10 cellular contexts compared by ENCODE assay signal in the genomic region with DNA sequence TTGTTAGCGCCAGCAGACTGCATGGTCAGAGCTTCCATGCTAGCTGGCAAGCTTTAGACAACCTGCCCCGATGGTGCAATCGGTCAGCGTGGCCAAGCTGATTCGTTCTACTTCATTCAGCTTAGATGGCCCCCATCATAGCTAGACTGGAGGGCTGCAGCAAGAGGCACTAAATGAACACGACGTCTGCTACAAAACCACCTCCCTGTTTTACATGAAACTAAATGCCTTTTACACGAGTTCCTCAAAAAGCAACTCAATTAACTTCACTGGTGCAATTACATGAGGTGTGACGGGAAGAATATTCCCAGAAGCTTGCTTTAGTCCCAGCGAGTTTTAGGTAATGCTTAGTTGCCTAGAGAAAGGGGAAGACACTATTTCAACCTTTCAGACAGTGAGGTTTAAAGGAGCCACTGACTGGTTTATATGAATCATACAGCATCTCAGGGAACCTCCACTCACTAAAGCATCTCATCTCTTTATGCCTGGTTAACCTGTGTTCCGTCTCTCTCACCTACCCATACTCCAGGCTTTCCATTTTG. TPM values are rescaled to one million over a fixed set of nuclear protein-coding genes. Genes with fewer than 3 reads are reported as not detected.
DNase-seq lines count a peak whose midpoint lies in the region; ATAC-seq and TF ChIP-seq lines count a peak whose summit lies in the region.
"Had no signal": no experiment of that assay in that cellular context is flagged by ENCODE, and none has a peak within 500 bp of the region (broad histone marks: within the 10 kb centered on the region; RNA-seq: fewer than 3 reads in every experiment).

No MANE protein-coding gene starts in this region.

- H3K4me1 ChIP-seq in upper lobe of left lung (peaks cover 9 to 33% (median 30%) of the 10 kb centered on the region in 4 donors), thyroid gland (peaks cover 0 to 6% of the 10 kb centered on the region in 2 donors)

- intact Hi-C loops in Right ventricle myocardium superior (cut with DNase I) (no loop called here), cardiac septum (cut with DNase I) (no loop called here), thyroid gland (cut with DNase I) (no loop called here)

- WGBS in upper lobe of left lung, 2 donors: 78 to 84% methylated on average over 11 of the region's 11 CpGs
- 77 to 82% methylated on average over 11 of the region's 11 CpGs for WGBS in thyroid gland, 2 donors

- TF ChIP-seq CTCF in RWPE1 (conservative IDR thresholded peaks at IDR 0.05; ENCODE audit: low read depth) (no peak), upper lobe of left lung (IDR thresholded peaks at IDR 0.05) (no peak), thyroid gland (IDR thresholded peaks at IDR 0.05) (no peak)

- no peak for TF ChIP-seq EP300 in upper lobe of left lung (IDR thresholded peaks at IDR 0.05)

- H3K9me3 ChIP-seq in upper lobe of left lung (no peaks in the 10 kb centered on the region), thyroid gland (no peaks in the 10 kb centered on the region)

- CTCF ChIA-PET in RWPE1 (lab: Yijun Ruan, JAX): interaction anchor here (0.5 kb wide), 1 partner anchor 914 kb away, joined by 3 read pairs; no protein-coding TSS in a partner anchor

- H3K4me3 ChIP-seq in upper lobe of left lung: no peak overlapping the region
- no peak overlapping the region for H3K4me3 ChIP-seq in thyroid gland (replicated peaks in 1 of 3)
- H3K4me3 ChIP-seq: PC-9 had no signal

- H3K27me3 ChIP-seq in upper lobe of left lung: no peaks in the 10 kb centered on the region
- H3K27me3 ChIP-seq in thyroid gland: no peaks in the 10 kb centered on the region

- DNase-seq in Right ventricle myocardium superior (peak; percentile 41), cardiac septum (ENCODE audit: low spot score) (no peak), RWPE1 (ENCODE audit: low spot score) (no peak), upper lobe of left lung (no peak), thyroid gland (no peak), NCI-H524 (lab: John Stamatoyannopoulos, UW) (no peak), cortex of kidney (lab: John Stamatoyannopoulos, UW) (no peak)
- DNase-seq: nucleus accumbens, PC-9 had no signal

- no peak for ATAC-seq in Right ventricle myocardium superior (ENCODE audit: poor library complexity)
- peak; percentile 42 for ATAC-seq in esophagus mucosa
- ATAC-seq in upper lobe of left lung (ENCODE audit: low FRiP score in 2 of 2): peak in 1 of 2 donors; percentile 55

- POLR2A ChIA-PET in RWPE1 (lab: Yijun Ruan, JAX; ENCODE audit: low non-redundant PET): no interaction called here

- TF ChIP-seq POLR2A in upper lobe of left lung (IDR thresholded peaks at IDR 0.05): no peak
- no peak for TF ChIP-seq POLR2A in thyroid gland (IDR thresholded peaks at IDR 0.05)

- H3K36me3 ChIP-seq in upper lobe of left lung: no peaks in the 10 kb centered on the region
- no peaks in the 10 kb centered on the region for H3K36me3 ChIP-seq in thyroid gland

- H3K27ac ChIP-seq in RWPE1 (peak overlapping the region; percentile 22; the same call in 1 of the 2 replicates), upper lobe of left lung (peak overlapping the region; percentile 29 to 80 (median 68)), thyroid gland (no peak overlapping the region)
- H3K27ac ChIP-seq: PC-9 had no signal

RNA-seq across cellular contexts. Expression of gene NIN, which starts 8.4 kb away (rescaled TPM):
- total RNA-seq in Right ventricle myocardium superior: 22.8 TPM
- total RNA-seq in cardiac septum: 59.2 TPM
- 31.9 TPM for total RNA-seq in esophagus mucosa
- 10 to 100 TPM; 24.8 to 50.3 (median 42.2) TPM for total RNA-seq in upper lobe of left lung
- total RNA-seq in thyroid gland: 10 to 100 TPM; 22.3 to 25.5 (median 22.5) TPM

RNA-seq across cellular contexts. Expression of gene ABHD12B, which starts 49.3 kb away (rescaled TPM):
- total RNA-seq in Right ventricle myocardium superior (not detected), cardiac septum (not detected), esophagus mucosa (0.32 TPM), upper lobe of left lung (1 to 10 TPM in 1 of 6 donors, under 1 TPM in 2, not detected in 3; 0.26 to 7.6 (median 0.44) TPM), thyroid gland (under 1 TPM in 1 of 4 donors, not detected in 3; 0.11 TPM)
- total RNA-seq: PC-9 had no signal

Comparison
In these comparisons a context has a peak if more than half of its experiments do, and no peak if none do; other contexts are left out.
1. H3K27ac ChIP-seq: peak in RWPE1 (single experiment) and upper lobe of left lung (4 of 4); none in thyroid gland (0 of 3).